Comparison of ENCODE assay signal across 23 cellular contexts in genomic region chr19:57552432-57552831, GRCh38.
"Had no signal": no experiment of that assay in that cellular context is flagged by ENCODE, and none has a peak within 500 bp of the region (broad histone marks: within the 10 kb centered on the region; RNA-seq: fewer than 3 reads in every experiment).

No MANE protein-coding gene starts in this region.

- H3K27ac Mint-ChIP-seq: nephron progenitor cell; stimulated activated effector memory CD8-positive, alpha-beta T cell treated with anti-CD3 and anti-CD28 coated beads, Interleukin-12 subunit alpha, Interleukin-12 subunit beta, amount 100 ng/mL, for 72 hours had no signal

- H3K27me3 Mint-ChIP-seq: naive B cell had no signal

- H3K4me3 Mint-ChIP-seq: naive B cell; nephron progenitor cell; stimulated activated effector memory CD8-positive, alpha-beta T cell treated with anti-CD3 and anti-CD28 coated beads, Interleukin-12 subunit alpha, Interleukin-12 subunit beta, amount 100 ng/mL, for 72 hours had no signal

- H3K27ac ChIP-seq: dorsolateral prefrontal cortex, esophagus squamous epithelium, gastroesophageal sphincter, parathyroid adenoma, psoas muscle, right lobe of liver, tibial artery, upper lobe of left lung, uterus had no signal

- H3K9ac ChIP-seq: parathyroid adenoma had no signal

- DNase-seq: cortex of kidney; dorsolateral prefrontal cortex; effector memory CD4-positive, alpha-beta T cell; esophagus squamous epithelium; foreskin fibroblast; glutamatergic neuron; left colon; left ventricle myocardium superior; mesendoderm; naive B cell; nephron progenitor cell; psoas muscle; retina; right lobe of liver; stimulated activated CD4-positive, alpha-beta T cell treated with anti-CD3 and anti-CD28 coated beads, Interleukin-4, amount 100 ng/mL, for 1 hour; stimulated activated CD8-positive, alpha-beta memory T cell treated with anti-CD3 and anti-CD28 coated beads, Interleukin-4, amount 100 ng/mL, for 48 hours; stimulated activated naive CD8-positive, alpha-beta T cell treated with anti-CD3 and anti-CD28 coated beads, Interleukin-15, Interleukin-2, amounts not matched to agents 100 U/mL and 50 U/mL, for 24 hours; tibial artery; upper lobe of left lung; uterus had no signal

- H3K4me1 Mint-ChIP-seq: stimulated activated effector memory CD8-positive, alpha-beta T cell treated with anti-CD3 and anti-CD28 coated beads, Interleukin-12 subunit alpha, Interleukin-12 subunit beta, amount 100 ng/mL, for 72 hours had no signal

- H3K27me3 ChIP-seq: dorsolateral prefrontal cortex, esophagus squamous epithelium, gastroesophageal sphincter, right lobe of liver, tibial artery, upper lobe of left lung, uterus had no signal

- H3K36me3 ChIP-seq: uterus had no signal

- H3K4me3 ChIP-seq: dorsolateral prefrontal cortex, gastroesophageal sphincter, psoas muscle, right lobe of liver, tibial artery, upper lobe of left lung, uterus had no signal

- H3K4me1 ChIP-seq: esophagus squamous epithelium, gastroesophageal sphincter, parathyroid adenoma, psoas muscle, right lobe of liver, tibial artery, upper lobe of left lung, uterus had no signal

- ATAC-seq: gastroesophageal sphincter; left colon; left ventricle myocardium superior; psoas muscle; right lobe of liver; stimulated activated effector memory CD8-positive, alpha-beta T cell treated with anti-CD3 and anti-CD28 coated beads, Interleukin-12 subunit alpha, Interleukin-12 subunit beta, amount 100 ng/mL, for 72 hours; stimulated activated naive CD8-positive, alpha-beta T cell treated with anti-CD3 and anti-CD28 coated beads, Interleukin-15, Interleukin-2, amounts not matched to agents 100 U/mL and 50 U/mL, for 24 hours had no signal
